9 cellular contexts compared by ENCODE assay signal in genomic region chr9:72856985-72857631, GRCh38.
DNase-seq lines count a peak whose midpoint lies in the region; ATAC-seq and TF ChIP-seq lines count a peak whose summit lies in the region.
"Had no signal": no experiment of that assay in that cellular context is flagged by ENCODE, and none has a peak within 500 bp of the region (broad histone marks: within the 10 kb centered on the region; RNA-seq: fewer than 3 reads in every experiment).

No MANE protein-coding gene starts in this region.

- no peaks in the 10 kb centered on the region for H3K36me3 ChIP-seq in colonic mucosa
- no peaks in the 10 kb centered on the region for H3K36me3 ChIP-seq in lower lobe of right lung
- H3K36me3 ChIP-seq: SJCRH30 had no signal

- no peak overlapping the region for H3K4me3 ChIP-seq in colonic mucosa
- H3K4me3 ChIP-seq in lower lobe of right lung: no peak overlapping the region
- H3K4me3 ChIP-seq: SJCRH30 had no signal

- no peak overlapping the region for H3K9ac ChIP-seq in colonic mucosa (ENCODE audit: low read depth in 2 of 2, low read length in 2 of 2)

- DNase-seq in COR-L47 (lab: John Stamatoyannopoulos, UW) (peak; percentile 43), NCI-H526 treated with DMSO at 0.1 percent for 48 hours (lab: John Stamatoyannopoulos, UW) (peak; percentile 20), colonic mucosa (peak; percentile 39), lower lobe of right lung (no peak)
- no peak for DNase-seq in activated CD4-positive, CD25-positive, alpha-beta regulatory T cell (lab: John Stamatoyannopoulos, UW)

- intact Hi-C loops in colonic mucosa (cut with DNase I): loop anchor here (5.0 kb wide), 3 partner anchors 165 to 325 kb away; no protein-coding TSS in a partner anchor
- intact Hi-C loops in lower lobe of right lung (cut with DNase I): loop anchor here (5.0 kb wide), 1 partner anchor 165 kb away; no protein-coding TSS in a partner anchor

- H3K27me3 ChIP-seq in colonic mucosa (no peaks in the 10 kb centered on the region), lower lobe of right lung (ENCODE audit: low read depth) (no peaks in the 10 kb centered on the region)
- H3K27me3 ChIP-seq: SJCRH30 had no signal

- TF ChIP-seq CTCF in colonic mucosa (IDR thresholded peaks at IDR 0.05) (peak; percentile 60), lower lobe of right lung (IDR thresholded peaks at IDR 0.05) (peak; percentile 68)

- peak; percentile 54 for ATAC-seq in GM18907 (IDR thresholded peaks at IDR 0.05; ENCODE audit: unreplicated experiment)
- ATAC-seq in lower lobe of right lung: peak in 1 of 2 donors; percentile 79
- no peak for ATAC-seq in HG03460 (IDR thresholded peaks at IDR 0.05; ENCODE audit: unreplicated experiment)
- no peak for ATAC-seq in GM21515 (IDR thresholded peaks at IDR 0.05; ENCODE audit: unreplicated experiment)

- H3K9me3 ChIP-seq in colonic mucosa (no peaks in the 10 kb centered on the region), lower lobe of right lung (no peaks in the 10 kb centered on the region)
- H3K9me3 ChIP-seq: SJCRH30 had no signal

- H3K4me1 ChIP-seq in colonic mucosa (no peaks in the 10 kb centered on the region), lower lobe of right lung (peaks cover 10% of the 10 kb centered on the region)
- H3K4me1 ChIP-seq: SJCRH30 had no signal

- H3K27ac ChIP-seq in colonic mucosa: no peak overlapping the region
- no peak overlapping the region for H3K27ac ChIP-seq in lower lobe of right lung
- H3K27ac ChIP-seq: SJCRH30 had no signal

Comparison
In these comparisons a context has a peak if more than half of its experiments do, and no peak if none do; other contexts are left out.
1. DNase-seq: peak in COR-L47 (single experiment), NCI-H526 treated with DMSO at 0.1 percent for 48 hours (single experiment) and colonic mucosa (single experiment); none in lower lobe of right lung (single experiment) and activated CD4-positive, CD25-positive, alpha-beta regulatory T cell (0 of 4).